1 cellular context compared by ENCODE assay signal in the genomic region with DNA sequence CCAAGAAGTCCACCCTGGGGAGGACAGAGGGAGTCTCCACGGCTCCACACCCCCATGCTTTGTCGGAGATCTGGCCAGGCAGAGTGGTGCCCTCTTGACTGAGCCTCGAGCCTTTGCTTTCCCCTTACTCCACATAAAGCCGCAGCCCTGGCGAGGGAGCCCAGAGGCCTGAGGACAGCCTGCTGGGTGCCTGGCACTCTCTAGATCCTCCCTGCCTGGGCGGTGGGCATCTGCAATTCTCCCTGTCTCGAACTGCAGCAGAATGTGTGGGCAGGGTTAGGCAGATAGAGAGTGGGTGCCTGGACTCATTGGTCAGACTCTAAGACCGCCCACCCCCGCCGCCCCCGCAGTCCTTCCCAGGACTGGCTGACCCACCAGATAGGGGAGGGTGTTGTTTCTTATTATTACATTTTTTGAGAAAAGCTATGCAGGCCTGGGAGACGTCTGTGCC.
TF ChIP-seq lines count a peak whose summit lies in the region.

No MANE protein-coding gene starts in this region.

TF ChIP-seq in K562, 482 proteins besides CTCF, POLR2A, EP300 and RAD21:
- TF ChIP-seq ZNF398 (CRISPR knock-in tag; IDR thresholded peaks at IDR 0.05) (no peak), SIN3A (IDR thresholded peaks at IDR 0.05; ENCODE audit: borderline replicate concordance in 2 of 2, control insufficient read depth in 1 of 2, low read depth in 2 of 2, low read length in 2 of 2) (no peak), ZNF407 (IDR thresholded peaks at IDR 0.05; ENCODE audit: low read depth) (no peak), E2F3 (CRISPR knock-in tag; IDR thresholded peaks at IDR 0.05) (no peak), EGR1 (conservative IDR thresholded peaks at IDR 0.05) (peak; percentile 97), TBP (optimal IDR thresholded peaks at IDR 0.05; ENCODE audit: low read depth, low read length) (no peak), ZNF780A (CRISPR knock-in tag; IDR thresholded peaks at IDR 0.05) (no peak), MIER1 (IDR thresholded peaks at IDR 0.05; ENCODE audit: low read depth) (no peak), ZEB2 (IDR thresholded peaks at IDR 0.05) (no peak), NR3C1 (CRISPR knock-in tag; IDR thresholded peaks at IDR 0.05) (no peak), TEAD4 (IDR thresholded peaks at IDR 0.05; ENCODE audit: low read length) (0 out of 2 replicates have a peak, but pooled peaks have one; percentile 5), TEAD4 (CRISPR knock-in tag; IDR thresholded peaks at IDR 0.05; ENCODE audit: borderline replicate concordance) (no peak)
- TF ChIP-seq, protein P1, sequence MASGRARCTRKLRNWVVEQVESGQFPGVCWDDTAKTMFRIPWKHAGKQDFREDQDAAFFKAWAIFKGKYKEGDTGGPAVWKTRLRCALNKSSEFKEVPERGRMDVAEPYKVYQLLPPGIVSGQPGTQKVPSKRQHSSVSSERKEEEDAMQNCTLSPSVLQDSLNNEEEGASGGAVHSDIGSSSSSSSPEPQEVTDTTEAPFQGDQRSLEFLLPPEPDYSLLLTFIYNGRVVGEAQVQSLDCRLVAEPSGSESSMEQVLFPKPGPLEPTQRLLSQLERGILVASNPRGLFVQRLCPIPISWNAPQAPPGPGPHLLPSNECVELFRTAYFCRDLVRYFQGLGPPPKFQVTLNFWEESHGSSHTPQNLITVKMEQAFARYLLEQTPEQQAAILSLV (tag; IDR thresholded peaks at IDR 0.05), result no peak
- TF ChIP-seq, protein P2, sequence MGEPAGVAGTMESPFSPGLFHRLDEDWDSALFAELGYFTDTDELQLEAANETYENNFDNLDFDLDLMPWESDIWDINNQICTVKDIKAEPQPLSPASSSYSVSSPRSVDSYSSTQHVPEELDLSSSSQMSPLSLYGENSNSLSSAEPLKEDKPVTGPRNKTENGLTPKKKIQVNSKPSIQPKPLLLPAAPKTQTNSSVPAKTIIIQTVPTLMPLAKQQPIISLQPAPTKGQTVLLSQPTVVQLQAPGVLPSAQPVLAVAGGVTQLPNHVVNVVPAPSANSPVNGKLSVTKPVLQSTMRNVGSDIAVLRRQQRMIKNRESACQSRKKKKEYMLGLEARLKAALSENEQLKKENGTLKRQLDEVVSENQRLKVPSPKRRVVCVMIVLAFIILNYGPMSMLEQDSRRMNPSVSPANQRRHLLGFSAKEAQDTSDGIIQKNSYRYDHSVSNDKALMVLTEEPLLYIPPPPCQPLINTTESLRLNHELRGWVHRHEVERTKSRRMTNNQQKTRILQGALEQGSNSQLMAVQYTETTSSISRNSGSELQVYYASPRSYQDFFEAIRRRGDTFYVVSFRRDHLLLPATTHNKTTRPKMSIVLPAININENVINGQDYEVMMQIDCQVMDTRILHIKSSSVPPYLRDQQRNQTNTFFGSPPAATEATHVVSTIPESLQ (CRISPR knock-in tag; IDR thresholded peaks at IDR 0.05), result no peak
